21 cellular contexts compared by ENCODE assay signal in the genomic region with DNA sequence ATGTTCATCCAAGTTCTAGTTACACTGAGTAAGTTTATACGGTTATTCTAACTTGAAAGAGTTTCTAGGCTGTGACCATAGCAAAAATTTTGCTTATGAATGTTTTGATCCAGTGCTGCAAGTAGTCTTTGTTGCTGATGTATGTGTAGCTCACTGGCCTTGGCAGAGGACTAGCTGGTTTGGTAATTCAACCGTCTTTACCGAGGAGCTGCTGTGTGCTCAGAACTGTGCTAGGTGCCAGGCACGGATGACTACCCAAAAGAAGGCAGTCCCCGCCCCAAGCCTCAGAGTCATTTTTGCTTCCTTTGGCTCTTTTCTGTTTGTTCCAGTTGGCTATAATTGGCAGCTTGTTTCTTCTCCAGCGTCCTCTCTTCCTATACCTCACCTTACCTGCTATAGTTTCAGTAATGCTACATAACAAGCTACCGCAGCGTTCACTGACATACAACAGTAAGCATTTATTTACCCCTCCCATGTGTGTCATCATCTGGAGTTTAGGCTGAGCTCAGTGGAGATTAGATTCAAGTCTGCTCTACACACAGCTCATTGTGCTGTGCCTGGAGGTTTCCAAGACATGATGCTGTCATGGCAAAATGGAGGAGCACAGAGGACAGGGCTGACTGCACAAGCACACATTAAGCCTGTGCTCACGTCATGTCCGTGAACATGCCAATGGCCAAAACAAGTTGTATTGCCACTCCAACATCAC.
DNase-seq lines count a peak whose midpoint lies in the region; FAIRE-seq and TF ChIP-seq lines count a peak whose summit lies in the region.
"Had no signal": no experiment of that assay in that cellular context is flagged by ENCODE, and none has a peak within 500 bp of the region (broad histone marks: within the 10 kb centered on the region; RNA-seq: fewer than 3 reads in every experiment).

No MANE protein-coding gene starts in this region.

- H3K27me3 ChIP-seq in MG63: no peaks in the 10 kb centered on the region
- no peaks in the 10 kb centered on the region for H3K27me3 ChIP-seq in keratinocyte (ENCODE audit: control insufficient read depth, extremely low read depth, insufficient read depth, low read length)
- no peaks in the 10 kb centered on the region for H3K27me3 ChIP-seq in mammary epithelial cell (ENCODE audit: insufficient read depth, low read length)
- H3K27me3 ChIP-seq: Peyer's patch had no signal

- POLR2A ChIA-PET in activated CD4-positive, alpha-beta memory T cell treated with anti-CD3 and anti-CD28 coated beads, Interleukin-2, amount 10 ng/mL, durations not matched to agents 7 days and 5 days (lab: Charles Lee): no interaction called here

- H3K27ac Mint-ChIP-seq in activated CD4-positive, alpha-beta memory T cell treated with anti-CD3 and anti-CD28 coated beads, Interleukin-2, amount 10 ng/mL, durations not matched to agents 7 days and 5 days: no peak overlapping the region
- H3K27ac Mint-ChIP-seq: IgD-negative memory B cell had no signal

- H3K36me3 Mint-ChIP-seq in activated CD4-positive, alpha-beta memory T cell treated with anti-CD3 and anti-CD28 coated beads, Interleukin-2, amount 10 ng/mL, durations not matched to agents 7 days and 5 days (ENCODE audit: low read depth): no peaks in the 10 kb centered on the region
- H3K36me3 Mint-ChIP-seq: IgD-negative memory B cell had no signal

- DNase-seq in COLO668 (lab: John Stamatoyannopoulos, UW; ENCODE audit: unreplicated experiment) (peak; percentile 14), MG63 (peak; percentile 80), RPMI8226 (peak; percentile 4), keratinocyte (ENCODE audit: low read depth, low spot score) (no peak), posterior vena cava (ENCODE audit: low spot score) (no peak), mammary epithelial cell (no peak)
- DNase-seq in activated CD4-positive, alpha-beta memory T cell treated with anti-CD3 and anti-CD28 coated beads, Interleukin-2, amount 10 ng/mL, durations not matched to agents 7 days and 5 days: no peak
- DNase-seq: C1 segment of cervical spinal cord; EL; HCEC 1CT; Karpas-422; NCI-H1048; NCI-H1436 treated with DMSO at 0.1 percent for 48 hours; NCI-H526 treated with DMSO at 0.1 percent for 48 hours; NK-92 treated with Interleukin-12 subunit alpha and Interleukin-12 subunit beta, amount 100 ng/mL, for 24 hours; Peyer's patch; Right ventricle myocardium superior; SW 1271 had no signal

- no peak overlapping the region for H3K4me3 Mint-ChIP-seq in activated CD4-positive, alpha-beta memory T cell treated with anti-CD3 and anti-CD28 coated beads, Interleukin-2, amount 10 ng/mL, durations not matched to agents 7 days and 5 days
- H3K4me3 Mint-ChIP-seq: IgD-negative memory B cell had no signal

- no TSS peak for BruUV-seq in mammary epithelial cell (replicated peaks; lab: Mats Ljungman, UMichigan)

- H3K36me3 ChIP-seq in MG63: no peaks in the 10 kb centered on the region
- no peaks in the 10 kb centered on the region for H3K36me3 ChIP-seq in keratinocyte (ENCODE audit: control insufficient read depth in 2 of 2, extremely low read depth in 1 of 2, insufficient read depth in 2 of 2, low read length in 2 of 2)
- no peaks in the 10 kb centered on the region for H3K36me3 ChIP-seq in mammary epithelial cell (ENCODE audit: insufficient read depth, low read length)
- H3K36me3 ChIP-seq: Peyer's patch had no signal

- intact Hi-C loops in posterior vena cava (cut with DNase I) (loop anchor here in 1 of 2 donors (1.0 kb wide), 1 partner anchor 42 kb away; no protein-coding TSS in a partner anchor), mammary epithelial cell (cut with micrococcal nuclease) (no loop called here)

- peaks cover 10% of the 10 kb centered on the region for H3K4me1 ChIP-seq in keratinocyte (ENCODE audit: control insufficient read depth, extremely low read depth, insufficient read depth, low read length)
- no peaks in the 10 kb centered on the region for H3K4me1 ChIP-seq in mammary epithelial cell (ENCODE audit: insufficient read depth, low read length)
- H3K4me1 ChIP-seq: Peyer's patch had no signal

- CTCF ChIA-PET in activated CD4-positive, alpha-beta memory T cell treated with anti-CD3 and anti-CD28 coated beads, Interleukin-2, amount 10 ng/mL, durations not matched to agents 7 days and 5 days (lab: Charles Lee): interaction anchor here (0.6 kb wide), 1 partner anchor 29 kb away, joined by 3 read pairs; no protein-coding TSS in a partner anchor
- CTCF ChIA-PET in mammary epithelial cell (lab: Charles Lee; ENCODE audit: low non-redundant PET): no interaction called here

- H4K20me1 ChIP-seq in keratinocyte (ENCODE audit: control insufficient read depth, extremely low read depth, insufficient read depth, low read length) (no peaks in the 10 kb centered on the region), mammary epithelial cell (ENCODE audit: insufficient read depth, low read length) (no peaks in the 10 kb centered on the region)

- peak overlapping the region; percentile 36 for H3K9ac ChIP-seq in keratinocyte (ENCODE audit: control insufficient read depth, extremely low read depth, insufficient read depth, low read length)
- no peak overlapping the region for H3K9ac ChIP-seq in mammary epithelial cell (ENCODE audit: insufficient read depth, low read length)

- 83% methylated on average over 10 of the region's 10 CpGs for WGBS in mammary epithelial cell (ENCODE audit: low coverage, missing lambda C conversion rate)

- H3K4me2 ChIP-seq in keratinocyte (ENCODE audit: control insufficient read depth, extremely low read depth, insufficient read depth, low read depth, low read length): peak overlapping the region; percentile 6
- no peak overlapping the region for H3K4me2 ChIP-seq in mammary epithelial cell (ENCODE audit: insufficient read depth, low read depth, low read length)

- no peaks in the 10 kb centered on the region for H3K79me2 ChIP-seq in keratinocyte (ENCODE audit: control insufficient read depth, insufficient read depth, low read length)
- no peaks in the 10 kb centered on the region for H3K79me2 ChIP-seq in mammary epithelial cell (ENCODE audit: insufficient read depth, low read length)

- no peaks in the 10 kb centered on the region for H3K4me1 Mint-ChIP-seq in activated CD4-positive, alpha-beta memory T cell treated with anti-CD3 and anti-CD28 coated beads, Interleukin-2, amount 10 ng/mL, durations not matched to agents 7 days and 5 days
- H3K4me1 Mint-ChIP-seq: IgD-negative memory B cell had no signal

- H3K4me3 ChIP-seq in MG63: no peak overlapping the region
- H3K4me3 ChIP-seq in keratinocyte (ENCODE audit: control insufficient read depth in 2 of 3, extremely low read depth in 1 of 3, insufficient read depth in 2 of 3, low read depth in 1 of 3, low read length in 3 of 3): no peak overlapping the region
- H3K4me3 ChIP-seq in mammary epithelial cell (replicated peaks in 1 of 3; ENCODE audit: insufficient read depth in 1 of 3, low read depth in 2 of 3, low read length in 3 of 3): no peak overlapping the region
- H3K4me3 ChIP-seq: GM12878, Peyer's patch had no signal

- in situ Hi-C loops in mammary epithelial cell (cut with MboI; ENCODE audit: low sequenced_read_pairs in 2 of 2): no loop called here

- dilution Hi-C loops in keratinocyte (cut with MboI; ENCODE audit: extremely low pct_ligation_motif_present, low sequenced_read_pairs) (no loop called here), mammary epithelial cell (cut with HindIII; ENCODE audit: low sequenced_read_pairs) (no loop called here)

- peak overlapping the region; percentile 31 for H3K27ac ChIP-seq in keratinocyte (ENCODE audit: control insufficient read depth, insufficient read depth, low read length)
- no peak overlapping the region for H3K27ac ChIP-seq in mammary epithelial cell (ENCODE audit: insufficient read depth, low read depth, low read length)
- H3K27ac ChIP-seq: Peyer's patch had no signal

- H3K9me3 Mint-ChIP-seq in activated CD4-positive, alpha-beta memory T cell treated with anti-CD3 and anti-CD28 coated beads, Interleukin-2, amount 10 ng/mL, durations not matched to agents 7 days and 5 days: peaks cover 5% of the 10 kb centered on the region

- H3K27me3 Mint-ChIP-seq in activated CD4-positive, alpha-beta memory T cell treated with anti-CD3 and anti-CD28 coated beads, Interleukin-2, amount 10 ng/mL, durations not matched to agents 7 days and 5 days: no peaks in the 10 kb centered on the region

- peak; percentile 75 for FAIRE-seq in keratinocyte (lab: Jason Lieb, UNC)
- FAIRE-seq: GM12878, GM19239 had no signal

- TF ChIP-seq CTCF in keratinocyte (optimal IDR thresholded peaks at IDR 0.05 in 1 of 3, IDR thresholded peaks at IDR 0.05 in 1 of 3, conservative IDR thresholded peaks at IDR 0.05 in 1 of 3; ENCODE audit: extremely low read depth in 1 of 3, insufficient read depth in 2 of 3, low read length in 3 of 3): no peak
- TF ChIP-seq CTCF in mammary epithelial cell (conservative IDR thresholded peaks at IDR 0.05 in 1 of 2, IDR thresholded peaks at IDR 0.05 in 1 of 2; ENCODE audit: extremely low read depth in 1 of 2, insufficient read depth in 1 of 2, low read depth in 1 of 2, low read length in 2 of 2): no peak

- H3K9me3 ChIP-seq in MG63 (peaks cover 5% of the 10 kb centered on the region; the same call in 1 of the 2 replicates), keratinocyte (ENCODE audit: control insufficient read depth, low read depth, low read length) (no peaks in the 10 kb centered on the region), mammary epithelial cell (replicated peaks; ENCODE audit: insufficient read depth, low read length) (no peaks in the 10 kb centered on the region)
- H3K9me3 ChIP-seq: Peyer's patch had no signal

- no peaks in the 10 kb centered on the region for H3K9me1 ChIP-seq in keratinocyte (ENCODE audit: control insufficient read depth, extremely low read depth, insufficient read depth, low read length)

- H2AFZ ChIP-seq in keratinocyte (ENCODE audit: control insufficient read depth, low read length): peak overlapping the region; percentile 14
- H2AFZ ChIP-seq in mammary epithelial cell (ENCODE audit: low read depth, low read length): no peak overlapping the region

Comparison
In these comparisons a context has a peak if more than half of its experiments do, and no peak if none do; other contexts are left out.
1. DNase-seq: peak in COLO668 (single experiment), MG63 (single experiment) and RPMI8226 (single experiment); none in keratinocyte (single experiment), activated CD4-positive, alpha-beta memory T cell treated with anti-CD3 and anti-CD28 coated beads, Interleukin-2, amount 10 ng/mL, durations not matched to agents 7 days and 5 days (single experiment), posterior vena cava (single experiment) and mammary epithelial cell (single experiment).